21 cellular contexts compared by ENCODE assay signal in genomic region chr20:3189561-3190131, GRCh38. TPM values are rescaled to one million over a fixed set of nuclear protein-coding genes. Genes with fewer than 3 reads are reported as not detected.
DNase-seq lines count a peak whose midpoint lies in the region; ATAC-seq and TF ChIP-seq lines count a peak whose summit lies in the region.
"Had no signal": no experiment of that assay in that cellular context is flagged by ENCODE, and none has a peak within 500 bp of the region (broad histone marks: within the 10 kb centered on the region; RNA-seq: fewer than 3 reads in every experiment).

No MANE protein-coding gene starts in this region.

- ATAC-seq in left ventricle myocardium superior (no peak), omental fat pad (ENCODE audit: low FRiP score) (no peak)
- ATAC-seq in stimulated activated effector memory CD8-positive, alpha-beta T cell treated with anti-CD3 and anti-CD28 coated beads, Interleukin-12 subunit alpha, Interleukin-12 subunit beta, amount 100 ng/mL, for 72 hours, result no peak

- H3K9me3 Mint-ChIP-seq in stimulated activated effector memory CD8-positive, alpha-beta T cell treated with anti-CD3 and anti-CD28 coated beads, Interleukin-12 subunit alpha, Interleukin-12 subunit beta, amount 100 ng/mL, for 72 hours, result no peaks in the 10 kb centered on the region
- H3K9me3 Mint-ChIP-seq in endodermal cell, result no peaks in the 10 kb centered on the region
- H3K9me3 Mint-ChIP-seq: HFFc6; stimulated activated naive CD8-positive, alpha-beta T cell treated with anti-CD3 and anti-CD28 coated beads, Interleukin-15, Interleukin-2, amounts not matched to agents 100 ng/mL and 50 ng/mL, for 24 hours had no signal

- H3K27ac ChIP-seq in HEK293 (ENCODE audit: extremely low read depth, low read depth, low read length), result no peak overlapping the region
- H3K27ac ChIP-seq in dorsolateral prefrontal cortex, result peak overlapping the region in 53 of 59 donors; percentile 5 to 94 (median 66)
- H3K27ac ChIP-seq in endodermal cell (ENCODE audit: low read depth, low read length), result no peak overlapping the region
- H3K27ac ChIP-seq: cardiac muscle cell, SK-N-MC, skin epidermis, transverse colon had no signal

- H3K4me3 ChIP-seq in HEK293 (ENCODE audit: low read depth, low read length) (no peak overlapping the region), dorsolateral prefrontal cortex (no peak overlapping the region), endodermal cell (ENCODE audit: low read length) (no peak overlapping the region)
- H3K4me3 ChIP-seq: cardiac muscle cell, SK-N-MC, skin epidermis, transverse colon had no signal

- CTCF ChIA-PET in HEK293 (lab: Yijun Ruan, JAX), result no interaction called here

- H3K27me3 Mint-ChIP-seq in endodermal cell (ENCODE audit: insufficient read depth), result no peaks in the 10 kb centered on the region
- H3K27me3 Mint-ChIP-seq: stimulated activated naive CD8-positive, alpha-beta T cell treated with anti-CD3 and anti-CD28 coated beads, Interleukin-15, Interleukin-2, amounts not matched to agents 100 ng/mL and 50 ng/mL, for 24 hours had no signal

- 97 to 100% methylated on average over 1 to 4 of the region's 4 CpGs for WGBS in endodermal cell (ENCODE audit: insufficient coverage in 1 of 2, insufficient read length in 1 of 2), 2 experiments

- H3K27me3 ChIP-seq in dorsolateral prefrontal cortex, result no peaks in the 10 kb centered on the region
- no peaks in the 10 kb centered on the region for H3K27me3 ChIP-seq in endodermal cell (ENCODE audit: control insufficient read depth, insufficient read depth, low read length, poor library complexity, severe bottlenecking)
- H3K27me3 ChIP-seq: cardiac muscle cell, transverse colon had no signal

- intact Hi-C loops in cardiac septum (cut with DNase I), result no loop called here
- intact Hi-C loops in left ventricle myocardium superior (cut with micrococcal nuclease), result no loop called here
- intact Hi-C loops in dorsolateral prefrontal cortex (cut with DNase I), result loop anchor here (2.0 to 5.0 kb wide), 2 partner anchors 87 to 508 kb away; no protein-coding TSS in a partner anchor

- DNase-seq in cardiac septum (ENCODE audit: low spot score), result peak; percentile 56
- no peak for DNase-seq in left ventricle myocardium superior
- DNase-seq in dorsolateral prefrontal cortex, result no peak
- no peak for DNase-seq in stimulated activated effector memory CD8-positive, alpha-beta T cell treated with anti-CD3 and anti-CD28 coated beads, Interleukin-12 subunit alpha, Interleukin-12 subunit beta, amount 100 ng/mL, for 72 hours (ENCODE audit: low spot score in 2 of 2)
- DNase-seq in endodermal cell, result no peak
- no peak for DNase-seq in omental fat pad (ENCODE audit: low spot score)
- no peak for DNase-seq in SHP77 treated with DMSO at 0.1 percent for 48 hours (lab: John Stamatoyannopoulos, UW)
- DNase-seq: DND-41; erythroblast; foreskin fibroblast; HFFc6; NCI-H1417 treated with DMSO at 0.1 percent for 48 hours; NCI-H526; stimulated activated CD4-positive, alpha-beta T cell treated with anti-CD3 and anti-CD28 coated beads, Interleukin-2, amount 100 ng/mL, for 24 hours; T-helper 9 cell; transverse colon had no signal

- TF ChIP-seq CTCF in HEK293 (tag by site-specific recombination; IDR thresholded peaks at IDR 0.05) (no peak), dorsolateral prefrontal cortex (IDR thresholded peaks at IDR 0.05 in 54 of 56, conservative IDR thresholded peaks at IDR 0.05 in 2 of 56; ENCODE audit: low read depth in 1 of 56, partially characterized antibody in 56 of 56) (no peak), endodermal cell (conservative IDR thresholded peaks at IDR 0.05) (no peak), omental fat pad (IDR thresholded peaks at IDR 0.05) (no peak)

- H3K4me1 ChIP-seq in HEK293 (ENCODE audit: control insufficient read depth, insufficient read depth, low read length) (no peaks in the 10 kb centered on the region), endodermal cell (ENCODE audit: control insufficient read depth, insufficient read depth, low read length) (no peaks in the 10 kb centered on the region)
- H3K4me1 ChIP-seq: transverse colon had no signal

- no peaks in the 10 kb centered on the region for H3K9me3 ChIP-seq in HEK293 (ENCODE audit: control insufficient read depth, insufficient read depth, low read depth, low read length)
- H3K9me3 ChIP-seq in endodermal cell (ENCODE audit: control insufficient read depth, low read length), result no peaks in the 10 kb centered on the region
- H3K9me3 ChIP-seq: transverse colon had no signal

- H3K9ac ChIP-seq in endodermal cell (ENCODE audit: extremely low read depth, low read length, poor library complexity, severe bottlenecking), result no peak overlapping the region

- peaks cover 24 to 59% of the 10 kb centered on the region in 2 experiments for H3K36me3 ChIP-seq in HEK293 (ENCODE audit: control insufficient read depth in 2 of 2, insufficient read depth in 1 of 2, low read length in 2 of 2)
- peaks cover 48% of the 10 kb centered on the region for H3K36me3 ChIP-seq in endodermal cell (ENCODE audit: control insufficient read depth, insufficient read depth, low read length)

- H3K36me3 Mint-ChIP-seq in stimulated activated effector memory CD8-positive, alpha-beta T cell treated with anti-CD3 and anti-CD28 coated beads, Interleukin-12 subunit alpha, Interleukin-12 subunit beta, amount 100 ng/mL, for 72 hours, result peaks cover 51% of the 10 kb centered on the region
- H3K36me3 Mint-ChIP-seq in endodermal cell (ENCODE audit: low read depth), result peaks cover 39% of the 10 kb centered on the region

- POLR2A ChIA-PET in HEK293 (lab: Yijun Ruan, JAX), result interaction anchor here (0.6 to 1.1 kb wide), 4 partner anchors 14 to 144 kb away, joined by 3 to 5 read pairs (median 3); no protein-coding TSS in a partner anchor

- H3K27ac Mint-ChIP-seq in stimulated activated effector memory CD8-positive, alpha-beta T cell treated with anti-CD3 and anti-CD28 coated beads, Interleukin-12 subunit alpha, Interleukin-12 subunit beta, amount 100 ng/mL, for 72 hours, result peak overlapping the region; percentile 67
- no peak overlapping the region for H3K27ac Mint-ChIP-seq in endodermal cell
- H3K27ac Mint-ChIP-seq: HFFc6; stimulated activated naive CD8-positive, alpha-beta T cell treated with anti-CD3 and anti-CD28 coated beads, Interleukin-15, Interleukin-2, amounts not matched to agents 100 ng/mL and 50 ng/mL, for 24 hours had no signal

- no peak overlapping the region for H3K4me3 Mint-ChIP-seq in stimulated activated effector memory CD8-positive, alpha-beta T cell treated with anti-CD3 and anti-CD28 coated beads, Interleukin-12 subunit alpha, Interleukin-12 subunit beta, amount 100 ng/mL, for 72 hours
- H3K4me3 Mint-ChIP-seq in endodermal cell, result no peak overlapping the region
- H3K4me3 Mint-ChIP-seq: HFFc6; stimulated activated naive CD8-positive, alpha-beta T cell treated with anti-CD3 and anti-CD28 coated beads, Interleukin-15, Interleukin-2, amounts not matched to agents 100 ng/mL and 50 ng/mL, for 24 hours had no signal

- H3K4me1 Mint-ChIP-seq in stimulated activated effector memory CD8-positive, alpha-beta T cell treated with anti-CD3 and anti-CD28 coated beads, Interleukin-12 subunit alpha, Interleukin-12 subunit beta, amount 100 ng/mL, for 72 hours, result peaks cover 5% of the 10 kb centered on the region
- peaks cover 4% of the 10 kb centered on the region for H3K4me1 Mint-ChIP-seq in endodermal cell

TF ChIP-seq in HEK293, 187 proteins besides CTCF, POLR2A, EP300 and RAD21:
- TF ChIP-seq ZBTB1 (tag by site-specific recombination; IDR thresholded peaks at IDR 0.05) (no peak), EGR2 (tag by site-specific recombination; IDR thresholded peaks at IDR 0.05; ENCODE audit: low read depth) (peak; percentile 82), ZFHX2 (tag by site-specific recombination; conservative IDR thresholded peaks at IDR 0.05) (peak; percentile 84)

RNA-seq across cellular contexts. Expression of gene DDRGK1, which starts 14.8 kb away (rescaled TPM):
- total RNA-seq in cardiac septum, result 29.1 TPM
- total RNA-seq in left ventricle myocardium superior, result 37.2 TPM
- total RNA-seq in dorsolateral prefrontal cortex, result 100 to 1,000 TPM in 119 of 120 experiments, 10 to 100 TPM in 1; 98.5 to 184 (median 132) TPM
- 10 to 100 TPM; 55.0 to 59.3 TPM for total RNA-seq in endodermal cell
- 45.8 TPM for polyA plus RNA-seq in endodermal cell (2013, experiment 1 of 2)
- polyA plus RNA-seq in endodermal cell (2013, experiment 2 of 2), result 38.0 TPM
- total RNA-seq in omental fat pad, result 10 to 100 TPM; 61.5 to 76.5 (median 68.2) TPM

RNA-seq across cellular contexts. Expression of gene LZTS3, which starts 16.3 kb away (rescaled TPM):
- 6.9 TPM for total RNA-seq in cardiac septum
- 17.6 TPM for total RNA-seq in left ventricle myocardium superior
- total RNA-seq in dorsolateral prefrontal cortex, result 100 to 1,000 TPM in 117 of 120 experiments, 10 to 100 TPM in 3; 55.7 to 232 (median 165) TPM
- total RNA-seq in endodermal cell, result 10 to 100 TPM; 26.8 to 27.7 TPM
- polyA plus RNA-seq in endodermal cell (2013, experiment 1 of 2), result 8.8 TPM
- polyA plus RNA-seq in endodermal cell (2013, experiment 2 of 2), result 7.5 TPM
- 1 to 10 TPM; 5.5 to 8.5 (median 8.0) TPM for total RNA-seq in omental fat pad

RNA-seq across cellular contexts. Expression of gene ITPA, which starts 19.7 kb away (rescaled TPM):
- total RNA-seq in cardiac septum (24.1 TPM), left ventricle myocardium superior (17.2 TPM), dorsolateral prefrontal cortex (10 to 100 TPM; 18.3 to 51.4 (median 33.9) TPM), endodermal cell (10 to 100 TPM; 50.8 to 53.6 TPM), omental fat pad (10 to 100 TPM; 32.0 to 42.9 (median 35.7) TPM)
- polyA plus RNA-seq in endodermal cell (2013, experiment 1 of 2), result 47.9 TPM
- polyA plus RNA-seq in endodermal cell (2013, experiment 2 of 2), result 37.1 TPM

RNA-seq across cellular contexts. Expression of gene FASTKD5, which starts 30.0 kb away (rescaled TPM):
- total RNA-seq in cardiac septum (23.2 TPM), left ventricle myocardium superior (29.1 TPM), dorsolateral prefrontal cortex (10 to 100 TPM; 10.4 to 25.9 (median 18.3) TPM), endodermal cell (10 to 100 TPM; 13.9 to 20.0 TPM), omental fat pad (10 to 100 TPM; 14.9 to 24.6 (median 17.0) TPM)
- polyA plus RNA-seq in endodermal cell (2013, experiment 1 of 2), result 11.9 TPM
- 10.1 TPM for polyA plus RNA-seq in endodermal cell (2013, experiment 2 of 2)

RNA-seq across cellular contexts. Expression of gene UBOX5, which starts 30.0 kb away (rescaled TPM):
- total RNA-seq in cardiac septum, result 3.9 TPM
- 2.9 TPM for total RNA-seq in left ventricle myocardium superior
- 10 to 100 TPM in 52 of 120 experiments, 1 to 10 TPM in 68; 6.1 to 13.0 (median 9.5) TPM for total RNA-seq in dorsolateral prefrontal cortex
- 10 to 100 TPM in 1 of 2 donors, 1 to 10 TPM in 1; 5.3 to 10.8 TPM for total RNA-seq in endodermal cell
- 6.6 TPM for polyA plus RNA-seq in endodermal cell (2013, experiment 1 of 2)
- 6.8 TPM for polyA plus RNA-seq in endodermal cell (2013, experiment 2 of 2)
- 1 to 10 TPM; 4.6 to 6.4 (median 5.6) TPM for total RNA-seq in omental fat pad

Comparison
In these comparisons a context has a peak if more than half of its experiments do, and no peak if none do; other contexts are left out.
1. H3K27ac ChIP-seq: peak in dorsolateral prefrontal cortex (53 of 59); none in HEK293 (single experiment) and endodermal cell (single experiment).
2. intact Hi-C loops: an anchor here in dorsolateral prefrontal cortex (2.0 to 5.0 kb wide); none called in cardiac septum and left ventricle myocardium superior.